8 cellular contexts compared by ENCODE assay signal in genomic region chr10:101889256-101890210, GRCh38. TPM values are rescaled to one million over a fixed set of nuclear protein-coding genes. Genes with fewer than 3 reads are reported as not detected.
DNase-seq lines count a peak whose midpoint lies in the region; ATAC-seq and TF ChIP-seq lines count a peak whose summit lies in the region.

No MANE protein-coding gene starts in this region.

- H3K27ac ChIP-seq in CD4-positive, alpha-beta memory T cell (ENCODE audit: low read depth, low read length), result no peak overlapping the region
- no peak overlapping the region for H3K27ac ChIP-seq in mammary epithelial cell (ENCODE audit: insufficient read depth, low read depth, low read length)

- dilution Hi-C loops in mammary epithelial cell (cut with HindIII; ENCODE audit: low sequenced_read_pairs), result no loop called here

- peak; percentile 42 to 61 (median 52) for DNase-seq in CD4-positive, alpha-beta memory T cell
- peak; percentile 17 to 24 for DNase-seq in NCI-H1930 (lab: John Stamatoyannopoulos, UW)
- peak; percentile 40 for DNase-seq in mammary epithelial cell
- DNase-seq in kidney epithelial cell (ENCODE audit: low read depth), result peak; percentile 19
- peak; percentile 79 to 80 for DNase-seq in stimulated activated CD4-positive, alpha-beta T cell treated with anti-CD3 and anti-CD28 coated beads, Interleukin-2, amount 100 ng/mL, for 24 hours

- H3K4me3 Mint-ChIP-seq in CD4-positive, alpha-beta memory T cell, result no peak overlapping the region

- WGBS in mammary epithelial cell (ENCODE audit: low coverage, missing lambda C conversion rate), result 80% methylated on average over 5 of the region's 5 CpGs

- H3K9me3 ChIP-seq in CD4-positive, alpha-beta memory T cell (ENCODE audit: control insufficient read depth in 1 of 2, low read length in 2 of 2), result no peaks in the 10 kb centered on the region
- no peaks in the 10 kb centered on the region for H3K9me3 ChIP-seq in mammary epithelial cell (replicated peaks; ENCODE audit: insufficient read depth, low read length)

- no peaks in the 10 kb centered on the region for H3K79me2 ChIP-seq in mammary epithelial cell (ENCODE audit: insufficient read depth, low read length)

- TF ChIP-seq CTCF in WI38 (IDR thresholded peaks at IDR 0.05; ENCODE audit: low read depth, low read length), result peak; percentile 88
- TF ChIP-seq CTCF in mammary epithelial cell (conservative IDR thresholded peaks at IDR 0.05 in 1 of 2, IDR thresholded peaks at IDR 0.05 in 1 of 2; ENCODE audit: extremely low read depth in 1 of 2, insufficient read depth in 1 of 2, low read depth in 1 of 2, low read length in 2 of 2), result peak; percentile 89 to 91
- peak; percentile 95 for TF ChIP-seq CTCF in kidney epithelial cell (IDR thresholded peaks at IDR 0.05; ENCODE audit: insufficient read depth, low read length, poor library complexity, severe bottlenecking)

- H3K36me3 ChIP-seq in CD4-positive, alpha-beta memory T cell (ENCODE audit: insufficient read depth, low read length), result no peaks in the 10 kb centered on the region
- H3K36me3 ChIP-seq in mammary epithelial cell (ENCODE audit: insufficient read depth, low read length) (peaks cover 7% of the 10 kb centered on the region), kidney epithelial cell (ENCODE audit: control insufficient read depth, insufficient read depth, low read length) (no peaks in the 10 kb centered on the region)

- in situ Hi-C loops in mammary epithelial cell (cut with MboI; ENCODE audit: low sequenced_read_pairs in 2 of 2), result loop anchor here in 1 of 2 donors (10.0 kb wide), 1 partner anchor 125 kb away; no protein-coding TSS in a partner anchor

- BruUV-seq in mammary epithelial cell (replicated peaks; lab: Mats Ljungman, UMichigan), result no TSS peak

- POLR2A ChIA-PET in CD4-positive, alpha-beta memory T cell (lab: Charles Lee; ENCODE audit: partially characterized antibody), result interaction anchor here (1.0 to 1.2 kb wide), 2 partner anchors 71 to 183 kb away, joined by 3 read pairs; partner anchors contain the start of gene OGA

- H3K9me3 Mint-ChIP-seq in CD4-positive, alpha-beta memory T cell, result no peaks in the 10 kb centered on the region

- CTCF ChIA-PET in CD4-positive, alpha-beta memory T cell (lab: Charles Lee; ENCODE audit: partially characterized antibody), result interaction anchor here (0.7 to 6.2 kb wide), 19 partner anchors 7 to 194 kb away, joined by 3 to 48 read pairs (median 4); no protein-coding TSS in a partner anchor
- CTCF ChIA-PET in mammary epithelial cell (lab: Charles Lee; ENCODE audit: low non-redundant PET), result interaction anchor here (0.6 to 1.0 kb wide), 6 partner anchors 10 to 327 kb away, joined by 3 to 8 read pairs (median 4); no protein-coding TSS in a partner anchor

- no peaks in the 10 kb centered on the region for H3K27me3 Mint-ChIP-seq in CD4-positive, alpha-beta memory T cell

- peak overlapping the region in 3 of 7 donors; percentile 3 to 5 (median 3) for H3K27ac Mint-ChIP-seq in CD4-positive, alpha-beta memory T cell

- peaks cover 0 to 4% (median under 1%) of the 10 kb centered on the region in 4 donors for H3K4me1 Mint-ChIP-seq in CD4-positive, alpha-beta memory T cell

- peaks cover 21 to 23% of the 10 kb centered on the region in 2 donors for H3K36me3 Mint-ChIP-seq in CD4-positive, alpha-beta memory T cell

- no peak overlapping the region for H3K4me3 ChIP-seq in CD4-positive, alpha-beta memory T cell (ENCODE audit: low read length in 2 of 2)
- H3K4me3 ChIP-seq in WI38 (ENCODE audit: low read depth, low read length) (no peak overlapping the region), mammary epithelial cell (replicated peaks in 1 of 3; ENCODE audit: insufficient read depth in 1 of 3, low read depth in 2 of 3, low read length in 3 of 3) (no peak overlapping the region), kidney epithelial cell (ENCODE audit: low read depth, low read length) (no peak overlapping the region)

- no peak overlapping the region for H3K4me2 ChIP-seq in mammary epithelial cell (ENCODE audit: insufficient read depth, low read depth, low read length)

- H2AFZ ChIP-seq in mammary epithelial cell (ENCODE audit: low read depth, low read length), result no peak overlapping the region

- ATAC-seq in GM21447 (IDR thresholded peaks at IDR 0.05; ENCODE audit: unreplicated experiment), result peak; percentile 61
- ATAC-seq in GM21367 (IDR thresholded peaks at IDR 0.05; ENCODE audit: unreplicated experiment), result no peak

- no peaks in the 10 kb centered on the region for H3K4me1 ChIP-seq in CD4-positive, alpha-beta memory T cell (ENCODE audit: insufficient read depth, low read length)
- no peaks in the 10 kb centered on the region for H3K4me1 ChIP-seq in mammary epithelial cell (ENCODE audit: insufficient read depth, low read length)

- intact Hi-C loops in CD4-positive, alpha-beta memory T cell (cut with micrococcal nuclease), result loop anchor here (1.0 to 2.0 kb wide), 3 partner anchors 49 to 184 kb away; no protein-coding TSS in a partner anchor
- intact Hi-C loops in mammary epithelial cell (cut with micrococcal nuclease), result loop anchor here (1.0 to 5.0 kb wide), 5 partner anchors 8 to 184 kb away; partner anchors contain the start of gene NPM3

- H3K27me3 ChIP-seq in CD4-positive, alpha-beta memory T cell (ENCODE audit: insufficient read depth, low read length), result no peaks in the 10 kb centered on the region
- no peaks in the 10 kb centered on the region for H3K27me3 ChIP-seq in mammary epithelial cell (ENCODE audit: insufficient read depth, low read length)
- no peaks in the 10 kb centered on the region for H3K27me3 ChIP-seq in kidney epithelial cell (ENCODE audit: control insufficient read depth, insufficient read depth, low read length)

- H3K9ac ChIP-seq in mammary epithelial cell (ENCODE audit: insufficient read depth, low read length), result no peak overlapping the region

- no peaks in the 10 kb centered on the region for H4K20me1 ChIP-seq in mammary epithelial cell (ENCODE audit: insufficient read depth, low read length)

RNA-seq across cellular contexts. Expression of gene KCNIP2, which starts 45.9 kb away (rescaled TPM):
- 1 to 10 TPM; 3.4 to 4.3 TPM for total RNA-seq in CD4-positive, alpha-beta memory T cell
- 1 to 10 TPM in 1 of 2 donors, under 1 TPM in 1; 0.79 to 1.2 TPM for polyA plus RNA-seq in CD4-positive, alpha-beta memory T cell
- total RNA-seq in mammary epithelial cell (1 to 10 TPM in 1 of 2 donors, under 1 TPM in 1; 0.67 to 1.9 TPM), kidney epithelial cell (0.29 and 0.48 TPM in 2 replicates)
- 0.22 TPM for polyA plus RNA-seq in mammary epithelial cell
- 2.0 TPM for polyA minus RNA-seq in mammary epithelial cell

Comparison
In these comparisons a context has a peak if more than half of its experiments do, and no peak if none do; other contexts are left out.
1. DNase-seq: peak in every context shown above with its lines; median percentile 80 in stimulated activated CD4-positive, alpha-beta T cell treated with anti-CD3 and anti-CD28 coated beads, Interleukin-2, amount 100 ng/mL, for 24 hours; 52 in CD4-positive, alpha-beta memory T cell; 40 in mammary epithelial cell; 20 in NCI-H1930; 19 in kidney epithelial cell.